Comparison of ENCODE assay signal across 8 cellular contexts in genomic region chr20:29443206-29443781, GRCh38.
DNase-seq lines count a peak whose midpoint lies in the region; ATAC-seq, FAIRE-seq and TF ChIP-seq lines count a peak whose summit lies in the region.
"Not testable (repeated sequence)": the region's sequence is repeated elsewhere in the genome, so short reads cannot be mapped to it uniquely, and the experiment has no call there.

No MANE protein-coding gene starts in this region.

- not testable (repeated sequence) for TF ChIP-seq POLR2A in thyroid gland (IDR thresholded peaks at IDR 0.05)

- not testable (repeated sequence) for FAIRE-seq in D721Med (lab: Jason Lieb, UNC)

- not testable (repeated sequence) for DNase-seq in D721Med (ENCODE audit: insufficient read length, low spot score); activated naive CD8-positive, alpha-beta T cell treated with anti-CD3 and anti-CD28 coated beads, Interleukin-2, amount 10 ng/mL, durations not matched to agents 7 days and 5 days; thyroid gland
- DNase-seq in HEK293T (ENCODE audit: extremely low spot score) (peak; percentile 10), NCI-H146 (lab: John Stamatoyannopoulos, UW) (peak; percentile 56), Panc1 (ENCODE audit: low read depth, low spot score) (peak; percentile 77), fibroblast of pulmonary artery (ENCODE audit: low read depth) (peak; percentile 48), middle frontal gyrus (ENCODE audit: extremely low spot score, low spot score) (peak; percentile 3)

- H3K4me1 Mint-ChIP-seq in activated naive CD8-positive, alpha-beta T cell treated with anti-CD3 and anti-CD28 coated beads, Interleukin-2, amount 10 ng/mL, durations not matched to agents 7 days and 5 days = not testable (repeated sequence)

- peak overlapping the region; percentile 40 for H3K4me3 Mint-ChIP-seq in activated naive CD8-positive, alpha-beta T cell treated with anti-CD3 and anti-CD28 coated beads, Interleukin-2, amount 10 ng/mL, durations not matched to agents 7 days and 5 days

- H3K27ac Mint-ChIP-seq in activated naive CD8-positive, alpha-beta T cell treated with anti-CD3 and anti-CD28 coated beads, Interleukin-2, amount 10 ng/mL, durations not matched to agents 7 days and 5 days = not testable (repeated sequence)

- not testable (repeated sequence) for H3K36me3 Mint-ChIP-seq in activated naive CD8-positive, alpha-beta T cell treated with anti-CD3 and anti-CD28 coated beads, Interleukin-2, amount 10 ng/mL, durations not matched to agents 7 days and 5 days

- peak overlapping the region; percentile 7 to 13; a peak in 3 of 4 replicates for H3K4me3 ChIP-seq in Panc1 (ENCODE audit: low read depth in 2 of 2, low read length in 2 of 2)
- H3K4me3 ChIP-seq in fibroblast of pulmonary artery (replicated peaks; ENCODE audit: low read depth, low read length); thyroid gland (replicated peaks in 1 of 3): not testable (repeated sequence)

- H3K27me3 ChIP-seq in Panc1 (ENCODE audit: control insufficient read depth, insufficient read depth, low read length); thyroid gland: not testable (repeated sequence)

- CTCF ChIA-PET in HEK293T (lab: Yijun Ruan, JAX); Panc1 (lab: Charles Lee): not testable (repeated sequence)

- TF ChIP-seq CTCF in D721Med (IDR thresholded peaks at IDR 0.05; ENCODE audit: insufficient read depth, missing control alignments) = peak; percentile 53
- peak; percentile 94 for TF ChIP-seq CTCF in Panc1 (IDR thresholded peaks at IDR 0.05)
- TF ChIP-seq CTCF in fibroblast of pulmonary artery (IDR thresholded peaks at IDR 0.05; ENCODE audit: low read length, missing control alignments) = peak; percentile 46
- TF ChIP-seq CTCF in thyroid gland (IDR thresholded peaks at IDR 0.05) = peak; percentile 26 to 64 (median 36)

- H3K36me3 ChIP-seq in Panc1 (ENCODE audit: control insufficient read depth, insufficient read depth, low read length); thyroid gland: not testable (repeated sequence)

- not testable (repeated sequence) for H3K27me3 Mint-ChIP-seq in activated naive CD8-positive, alpha-beta T cell treated with anti-CD3 and anti-CD28 coated beads, Interleukin-2, amount 10 ng/mL, durations not matched to agents 7 days and 5 days

- intact Hi-C loops in Panc1 (cut with micrococcal nuclease; ENCODE audit: unreplicated experiment) = loop anchor here (10.0 kb wide), 1 partner anchor 322 kb away; no protein-coding TSS in a partner anchor
- intact Hi-C loops in thyroid gland (cut with DNase I) = not testable (repeated sequence)

- BruUV-seq in Panc1 (replicated peaks; lab: Mats Ljungman, UMichigan) = not testable (repeated sequence)

- 16 to 22% methylated on average over 7 of the region's 7 CpGs for WGBS in thyroid gland, 2 donors

- not testable (repeated sequence) for H3K9me3 Mint-ChIP-seq in activated naive CD8-positive, alpha-beta T cell treated with anti-CD3 and anti-CD28 coated beads, Interleukin-2, amount 10 ng/mL, durations not matched to agents 7 days and 5 days

- POLR2A ChIA-PET in HEK293T (lab: Yijun Ruan, JAX); Panc1 (lab: Charles Lee); activated naive CD8-positive, alpha-beta T cell treated with anti-CD3 and anti-CD28 coated beads, Interleukin-2, amount 10 ng/mL, durations not matched to agents 7 days and 5 days (lab: Charles Lee): not testable (repeated sequence)

- not testable (repeated sequence) for ATAC-seq in Panc1; activated naive CD8-positive, alpha-beta T cell treated with anti-CD3 and anti-CD28 coated beads, Interleukin-2, amount 10 ng/mL, durations not matched to agents 7 days and 5 days (ENCODE audit: low read depth)

- not testable (repeated sequence) for H3K4me1 ChIP-seq in Panc1 (ENCODE audit: control insufficient read depth, insufficient read depth, low read length); thyroid gland

- in situ Hi-C loops in Panc1 (cut with HindIII; ENCODE audit: low pct_unique_long_range_greater_than_20kb, low sequenced_read_pairs) = not testable (repeated sequence)

- not testable (repeated sequence) for H3K9me3 ChIP-seq in Panc1 (ENCODE audit: control insufficient read depth, insufficient read depth, low read depth, low read length); thyroid gland

- not testable (repeated sequence) for H3K27ac ChIP-seq in Panc1 (ENCODE audit: low read length); thyroid gland

Comparison
In these comparisons a context has a peak if more than half of its experiments do, and no peak if none do; other contexts are left out.
1. CTCF ChIP-seq: peak in every context shown above with its lines; median percentile 94 in Panc1; 53 in D721Med; 46 in fibroblast of pulmonary artery; 36 in thyroid gland.